In the genomic region with DNA sequence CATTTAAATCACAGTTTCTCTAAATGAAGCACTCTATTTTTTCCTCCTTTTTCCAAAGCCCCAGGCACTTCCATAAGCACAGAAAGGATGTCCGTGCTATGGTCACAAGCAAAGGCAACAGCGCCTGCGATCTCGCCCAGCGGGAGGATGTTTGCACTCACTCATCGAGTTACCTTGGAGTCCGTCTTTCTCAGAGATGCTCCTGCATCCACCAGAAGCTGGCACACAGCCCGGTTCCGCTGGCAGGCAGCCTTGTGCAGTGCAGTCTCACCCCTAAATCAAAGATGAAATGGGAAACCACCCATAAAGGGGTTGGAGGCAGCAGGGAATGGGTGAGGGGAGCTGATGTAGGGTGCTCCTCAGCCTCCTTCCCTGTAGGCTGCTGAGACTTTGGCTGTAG, we compare ENCODE assay signal across 24 cellular contexts. TPM values are rescaled to one million over a fixed set of nuclear protein-coding genes. Genes with fewer than 3 reads are reported as not detected.
DNase-seq lines count a peak whose midpoint lies in the region; ATAC-seq and TF ChIP-seq lines count a peak whose summit lies in the region.
"Had no signal": no experiment of that assay in that cellular context is flagged by ENCODE, and none has a peak within 500 bp of the region (broad histone marks: within the 10 kb centered on the region; RNA-seq: fewer than 3 reads in every experiment).

No MANE protein-coding gene starts in this region.

- DNase-seq in DMS79 (lab: John Stamatoyannopoulos, UW) (peak; percentile 81), NCI-H2081 (lab: John Stamatoyannopoulos, UW) (peak; percentile 87 to 96), anterior cingulate cortex (lab: John Stamatoyannopoulos, UW) (peak in 53 of 58 donors; percentile 8 to 82 (median 46)), neuronal stem cell (ENCODE audit: low spot score) (no peak), SJCRH30 (no peak), endodermal cell (no peak)
- DNase-seq: activated B cell treated with CpG ODN at 0.5 μM for 24 hours; activated CD8-positive, alpha-beta T cell treated with anti-CD3 and anti-CD28 coated beads, Interleukin-2, amount 10 ng/mL, durations not matched to agents 7 days and 5 days; activated naive CD4-positive, alpha-beta T cell treated with anti-CD3 and anti-CD28 coated beads, Interleukin-2, amount 50 U/mL, for 16 hours; activated T-cell treated with anti-CD3 and anti-CD28 coated beads, Interleukin-2, amount 50 U/mL, for 48 hours; foreskin fibroblast; Kasumi-1; left cardiac atrium; NCI-H146; NCI-H526; PC-9; right lobe of liver; stimulated activated CD4-positive, alpha-beta T cell treated with anti-CD3 and anti-CD28 coated beads, Interleukin-1b, Interleukin-23, amount 100 ng/mL, for 48 hours; stimulated activated naive CD8-positive, alpha-beta T cell treated with anti-CD3 and anti-CD28 coated beads, Interleukin-15, amount 100 ng/mL, for 72 hours had no signal

- no peak overlapping the region for H3K27ac ChIP-seq in neuronal stem cell (replicated peaks; ENCODE audit: low read length)
- H3K27ac ChIP-seq in SJCRH30, result no peak overlapping the region
- H3K27ac ChIP-seq in endodermal cell (ENCODE audit: low read depth, low read length), result no peak overlapping the region
- H3K27ac ChIP-seq: coronary artery, neutrophil, PC-9, right lobe of liver had no signal

- no CpG with 5 or more reads among the region's 9 CpGs for WGBS in neuronal stem cell (ENCODE audit: extremely low coverage in 2 of 2, insufficient read length in 2 of 2, insufficient replicate concordance in 1 of 2), 2 donors
- 95 to 97% methylated on average over 7 to 9 of the region's 9 CpGs for WGBS in endodermal cell (ENCODE audit: insufficient coverage in 1 of 2, insufficient read length in 1 of 2), 2 experiments

- H3K27me3 ChIP-seq in neuronal stem cell (ENCODE audit: control insufficient read depth in 3 of 3, insufficient read depth in 3 of 3, low read depth in 1 of 3, low read length in 3 of 3) (no peaks in the 10 kb centered on the region), SJCRH30 (no peaks in the 10 kb centered on the region), endodermal cell (ENCODE audit: control insufficient read depth, insufficient read depth, low read length, poor library complexity, severe bottlenecking) (no peaks in the 10 kb centered on the region)
- H3K27me3 ChIP-seq: neutrophil, right lobe of liver had no signal

- H3K79me1 ChIP-seq in neuronal stem cell (ENCODE audit: low read depth, low read length), result no peaks in the 10 kb centered on the region

- no peak overlapping the region for H2AK5ac ChIP-seq in neuronal stem cell (ENCODE audit: low read depth, low read length)

- H3K27ac Mint-ChIP-seq in endodermal cell, result no peak overlapping the region
- H3K27ac Mint-ChIP-seq: activated B cell treated with CpG ODN at 0.5 μM for 24 hours; activated CD8-positive, alpha-beta T cell treated with anti-CD3 and anti-CD28 coated beads, Interleukin-2, amount 10 ng/mL, durations not matched to agents 7 days and 5 days; stimulated activated naive CD8-positive, alpha-beta T cell treated with anti-CD3 and anti-CD28 coated beads, Interleukin-15, amount 100 ng/mL, for 72 hours; T-helper 2 cell treated with Interferon-gamma antibody and Interleukin-4, amounts not matched to agents 5 μg/mL and 100 μg/mL, for 36 hours had no signal

- H2BK12ac ChIP-seq in neuronal stem cell (ENCODE audit: low read length), result no peak overlapping the region

- peaks cover 5% of the 10 kb centered on the region for H3K27me3 Mint-ChIP-seq in endodermal cell (ENCODE audit: insufficient read depth)
- H3K27me3 Mint-ChIP-seq: activated B cell treated with CpG ODN at 0.5 μM for 24 hours; stimulated activated naive CD8-positive, alpha-beta T cell treated with anti-CD3 and anti-CD28 coated beads, Interleukin-15, amount 100 ng/mL, for 72 hours had no signal

- no peak overlapping the region for H4K91ac ChIP-seq in neuronal stem cell (ENCODE audit: low read depth, low read length, poor library complexity)

- H2AFZ ChIP-seq in neuronal stem cell (ENCODE audit: low read length), result no peak overlapping the region
- H2AFZ ChIP-seq: PC-9 had no signal

- H3K9me3 ChIP-seq in neuronal stem cell (replicated peaks in 1 of 2; ENCODE audit: control insufficient read depth in 2 of 2, insufficient read depth in 1 of 2, low read depth in 1 of 2, low read length in 2 of 2), result no peaks in the 10 kb centered on the region
- H3K9me3 ChIP-seq in SJCRH30 (replicated peaks), result no peaks in the 10 kb centered on the region
- no peaks in the 10 kb centered on the region for H3K9me3 ChIP-seq in endodermal cell (ENCODE audit: control insufficient read depth, low read length)
- H3K9me3 ChIP-seq: neutrophil, right lobe of liver had no signal

- no peak overlapping the region for H3K14ac ChIP-seq in neuronal stem cell (ENCODE audit: low read length)

- H3K36me3 ChIP-seq in neuronal stem cell (replicated peaks in 1 of 2; ENCODE audit: control insufficient read depth in 2 of 2, insufficient read depth in 2 of 2, low read length in 2 of 2) (peaks cover 0 to 2% of the 10 kb centered on the region in 2 donors), SJCRH30 (no peaks in the 10 kb centered on the region), endodermal cell (ENCODE audit: control insufficient read depth, insufficient read depth, low read length) (no peaks in the 10 kb centered on the region)
- H3K36me3 ChIP-seq: neutrophil, right lobe of liver had no signal

- no peak overlapping the region for H3K4me2 ChIP-seq in neuronal stem cell (ENCODE audit: insufficient read depth, low read length, poor library complexity, severe bottlenecking)
- H3K4me2 ChIP-seq: PC-9 had no signal

- TF ChIP-seq CTCF in endodermal cell (conservative IDR thresholded peaks at IDR 0.05), result no peak

- H3K9ac ChIP-seq in neuronal stem cell (ENCODE audit: low read depth, low read length, poor library complexity) (no peak overlapping the region), endodermal cell (ENCODE audit: extremely low read depth, low read length, poor library complexity, severe bottlenecking) (no peak overlapping the region)

- H3K36me3 Mint-ChIP-seq in endodermal cell (ENCODE audit: low read depth), result no peaks in the 10 kb centered on the region

- H3K18ac ChIP-seq in neuronal stem cell (ENCODE audit: low read length), result peak overlapping the region; percentile 33

- H4K8ac ChIP-seq in neuronal stem cell (ENCODE audit: low read depth, low read length), result no peak overlapping the region

- no peak overlapping the region for H2BK15ac ChIP-seq in neuronal stem cell (ENCODE audit: low read length)

- H3K4me3 Mint-ChIP-seq in endodermal cell, result no peak overlapping the region
- H3K4me3 Mint-ChIP-seq: activated B cell treated with CpG ODN at 0.5 μM for 24 hours; activated CD8-positive, alpha-beta T cell treated with anti-CD3 and anti-CD28 coated beads, Interleukin-2, amount 10 ng/mL, durations not matched to agents 7 days and 5 days; stimulated activated naive CD8-positive, alpha-beta T cell treated with anti-CD3 and anti-CD28 coated beads, Interleukin-15, amount 100 ng/mL, for 72 hours; T-helper 2 cell treated with Interferon-gamma antibody and Interleukin-4, amounts not matched to agents 5 μg/mL and 100 μg/mL, for 36 hours had no signal

- no peak for ATAC-seq in HG03378 (IDR thresholded peaks at IDR 0.05; ENCODE audit: unreplicated experiment)
- ATAC-seq: activated CD8-positive, alpha-beta T cell treated with anti-CD3 and anti-CD28 coated beads, Interleukin-2, amount 10 ng/mL, durations not matched to agents 7 days and 5 days; HCT116; left cardiac atrium; right lobe of liver; stimulated activated naive CD8-positive, alpha-beta T cell treated with anti-CD3 and anti-CD28 coated beads, Interleukin-15, amount 100 ng/mL, for 72 hours had no signal

- H2BK120ac ChIP-seq in neuronal stem cell (ENCODE audit: low read depth, low read length), result no peak overlapping the region

- peaks cover 2% of the 10 kb centered on the region for H3K4me1 Mint-ChIP-seq in endodermal cell
- H3K4me1 Mint-ChIP-seq: activated B cell treated with CpG ODN at 0.5 μM for 24 hours; stimulated activated naive CD8-positive, alpha-beta T cell treated with anti-CD3 and anti-CD28 coated beads, Interleukin-15, amount 100 ng/mL, for 72 hours had no signal

- H3K4me1 ChIP-seq in neuronal stem cell (ENCODE audit: control insufficient read depth in 2 of 2, insufficient read depth in 1 of 2, low read depth in 1 of 2, low read length in 2 of 2) (peaks cover 2 to 7% of the 10 kb centered on the region in 2 donors), SJCRH30 (no peaks in the 10 kb centered on the region), endodermal cell (ENCODE audit: control insufficient read depth, insufficient read depth, low read length) (peaks cover 4% of the 10 kb centered on the region)
- H3K4me1 ChIP-seq: right lobe of liver had no signal

- no peak overlapping the region for H3K4me3 ChIP-seq in neuronal stem cell (ENCODE audit: low read length in 2 of 2)
- H3K4me3 ChIP-seq in SJCRH30, result no peak overlapping the region
- H3K4me3 ChIP-seq in endodermal cell (ENCODE audit: low read length), result no peak overlapping the region
- H3K4me3 ChIP-seq: coronary artery, PC-9, right lobe of liver had no signal

- no peak overlapping the region for H2BK5ac ChIP-seq in neuronal stem cell (ENCODE audit: low read length)

- H3K23ac ChIP-seq in neuronal stem cell (ENCODE audit: low read depth, low read length, poor library complexity), result no peak overlapping the region

- no peaks in the 10 kb centered on the region for H3K9me3 Mint-ChIP-seq in endodermal cell
- H3K9me3 Mint-ChIP-seq: activated B cell treated with CpG ODN at 0.5 μM for 24 hours; T-helper 2 cell treated with Interferon-gamma antibody and Interleukin-4, amounts not matched to agents 5 μg/mL and 100 μg/mL, for 36 hours had no signal

- H3K4ac ChIP-seq in neuronal stem cell (ENCODE audit: low read length), result peak overlapping the region; percentile 72

RNA-seq across cellular contexts. Expression of gene PTN, which starts 51.9 kb away (rescaled TPM):
- 257 TPM for polyA plus RNA-seq in neuronal stem cell (2013, experiment 1 of 2)
- 271 TPM for polyA plus RNA-seq in neuronal stem cell (2013, experiment 2 of 2)
- 0.23 and 0.51 TPM in 2 replicates for total RNA-seq in SJCRH30 (2014; rRNA removed; shearing (Covaris generic))
- 1 to 10 TPM; 4.8 to 5.6 TPM for total RNA-seq in endodermal cell
- polyA plus RNA-seq in endodermal cell (2013, experiment 1 of 2), result 318 TPM
- polyA plus RNA-seq in endodermal cell (2013, experiment 2 of 2), result 303 TPM
- total RNA-seq: activated B cell treated with CpG ODN at 0.5 μM for 24 hours; activated CD8-positive, alpha-beta T cell treated with anti-CD3 and anti-CD28 coated beads, Interleukin-2, amount 10 ng/mL, durations not matched to agents 7 days and 5 days had no signal

Comparison
In these comparisons a context has a peak if more than half of its experiments do, and no peak if none do; other contexts are left out.
1. DNase-seq: peak in DMS79 (single experiment), NCI-H2081 (2 of 2) and anterior cingulate cortex (53 of 58); none in neuronal stem cell (single experiment), SJCRH30 (0 of 2) and endodermal cell (single experiment).